ENCODE assay signal across 8 cellular contexts in genomic region chr1:145094655-145095211, GRCh38. TPM values are rescaled to one million over a fixed set of nuclear protein-coding genes. Genes with fewer than 3 reads are reported as not detected.
DNase-seq lines count a peak whose midpoint lies in the region; ATAC-seq and TF ChIP-seq lines count a peak whose summit lies in the region.
"Not testable (repeated sequence)": the region's sequence is repeated elsewhere in the genome, so short reads cannot be mapped to it uniquely, and the experiment has no call there.

No MANE protein-coding gene starts in this region.

- H2AFZ ChIP-seq in MM.1S (ENCODE audit: low read length) = not testable (repeated sequence)

- DNase-seq in MM.1S = not testable (repeated sequence)
- DNase-seq in activated T-cell treated with anti-CD3 and anti-CD28 coated beads, Interleukin-2, amount 50 U/mL, for 4 hours = peak; percentile 0
- peak; percentile 44 for DNase-seq in lower lobe of right lung
- peak; percentile 14 for DNase-seq in stimulated activated CD4-positive, alpha-beta T cell treated with anti-CD3 and anti-CD28 coated beads, Interleukin-15, amount 100 ng/mL, for 24 hours

- H3K27me3 Mint-ChIP-seq in activated T-cell treated with anti-CD3 and anti-CD28 coated beads, Interleukin-2, amount 50 U/mL, for 4 hours (ENCODE audit: low read depth) = not testable (repeated sequence)

- intact Hi-C loops in lower lobe of right lung (cut with DNase I) = not testable (repeated sequence)

- H3K4me2 ChIP-seq in BLaER1; MM.1S (ENCODE audit: low read depth, low read length): not testable (repeated sequence)

- H3K79me2 ChIP-seq in MM.1S (ENCODE audit: low read length) = not testable (repeated sequence)

- not testable (repeated sequence) for H3K27me3 ChIP-seq in BLaER1; MM.1S (replicated peaks; ENCODE audit: insufficient read depth, low read length); esophagus (ENCODE audit: control insufficient read depth in 1 of 2, insufficient read depth in 2 of 2, low read length in 2 of 2); lower lobe of right lung (ENCODE audit: low read depth)

- H3K4me3 ChIP-seq in BLaER1 = peak overlapping the region; percentile 61
- H3K4me3 ChIP-seq in MM.1S (ENCODE audit: low read length) = not testable (repeated sequence)
- H3K4me3 ChIP-seq in esophagus (ENCODE audit: low read depth in 1 of 2, low read length in 2 of 2) = peak overlapping the region; percentile 38 to 42
- H3K4me3 ChIP-seq in lower lobe of right lung = peak overlapping the region; percentile 52

- TF ChIP-seq CTCF in MM.1S (IDR thresholded peaks at IDR 0.05; ENCODE audit: low read length); lower lobe of right lung (IDR thresholded peaks at IDR 0.05): not testable (repeated sequence)

- not testable (repeated sequence) for H3K36me3 Mint-ChIP-seq in activated T-cell treated with anti-CD3 and anti-CD28 coated beads, Interleukin-2, amount 50 U/mL, for 4 hours (ENCODE audit: insufficient read depth)

- H3K9me3 ChIP-seq in BLaER1; MM.1S (replicated peaks; ENCODE audit: insufficient read depth, low read length); esophagus (ENCODE audit: control insufficient read depth in 2 of 2, insufficient read depth in 1 of 2, low read depth in 1 of 2, low read length in 1 of 2); lower lobe of right lung: not testable (repeated sequence)

- H3K4me1 Mint-ChIP-seq in activated T-cell treated with anti-CD3 and anti-CD28 coated beads, Interleukin-2, amount 50 U/mL, for 4 hours (ENCODE audit: low read depth) = not testable (repeated sequence)

- peak; percentile 8 for ATAC-seq in GM19455 (IDR thresholded peaks at IDR 0.05; ENCODE audit: unreplicated experiment)
- ATAC-seq in HG02943 (IDR thresholded peaks at IDR 0.05; ENCODE audit: low read depth, unreplicated experiment) = peak; percentile 13
- ATAC-seq in activated T-cell treated with anti-CD3 and anti-CD28 coated beads, Interleukin-2, amount 50 U/mL, for 4 hours = peak; percentile 2
- ATAC-seq in lower lobe of right lung = peak; percentile 54 to 56

- not testable (repeated sequence) for H3F3A ChIP-seq in MM.1S (ENCODE audit: insufficient read depth, low read length)

- H3K9me3 Mint-ChIP-seq in activated T-cell treated with anti-CD3 and anti-CD28 coated beads, Interleukin-2, amount 50 U/mL, for 4 hours = not testable (repeated sequence)

- peak overlapping the region; percentile 47 for H3K4me3 Mint-ChIP-seq in activated T-cell treated with anti-CD3 and anti-CD28 coated beads, Interleukin-2, amount 50 U/mL, for 4 hours

- not testable (repeated sequence) for H3K27ac ChIP-seq in BLaER1
- H3K27ac ChIP-seq in MM.1S (ENCODE audit: low read length) (peak overlapping the region; percentile 44; the same call in 1 of the 2 replicates), esophagus (ENCODE audit: low read depth in 2 of 2, low read length in 1 of 2) (peak overlapping the region; percentile 55 to 67), lower lobe of right lung (peak overlapping the region; percentile 67)

- not testable (repeated sequence) for H3K9me2 ChIP-seq in MM.1S (replicated peaks; ENCODE audit: insufficient read depth, low read length)

- not testable (repeated sequence) for H3K9ac ChIP-seq in BLaER1; MM.1S (ENCODE audit: low read length)

- 0% methylated on average over 4 to 12 of the region's 46 CpGs for WGBS in esophagus, 2 donors

- H4K20me1 ChIP-seq in BLaER1; MM.1S (ENCODE audit: insufficient read depth, low read length): not testable (repeated sequence)

- not testable (repeated sequence) for H3K4me1 ChIP-seq in BLaER1; MM.1S (ENCODE audit: low read length); esophagus (ENCODE audit: control insufficient read depth in 2 of 2, insufficient read depth in 2 of 2, low read length in 1 of 2); lower lobe of right lung

- not testable (repeated sequence) for H3K36me3 ChIP-seq in BLaER1; MM.1S (replicated peaks; ENCODE audit: insufficient read depth, low read length); esophagus (ENCODE audit: control insufficient read depth in 2 of 2, insufficient read depth in 2 of 2, low read length in 1 of 2); lower lobe of right lung

RNA-seq across cellular contexts. Expression of gene SRGAP2B, which starts 0.4 kb away (rescaled TPM):
- total RNA-seq in activated T-cell treated with anti-CD3 and anti-CD28 coated beads, Interleukin-2, amount 50 U/mL, for 4 hours = 10 to 100 TPM in 2 of 3 donors, 1 to 10 TPM in 1; 10.0 to 11.0 (median 10.8) TPM
- polyA plus RNA-seq in esophagus = 1 to 10 TPM; 3.9 to 5.6 TPM
- 37.4 TPM for total RNA-seq in lower lobe of right lung

RNA-seq across cellular contexts. Expression of gene FAM72D, which starts 1.0 kb away (rescaled TPM):
- total RNA-seq in activated T-cell treated with anti-CD3 and anti-CD28 coated beads, Interleukin-2, amount 50 U/mL, for 4 hours = 1 to 10 TPM; 1.5 to 3.6 (median 2.8) TPM
- polyA plus RNA-seq in esophagus = 1 to 10 TPM in 1 of 2 donors, under 1 TPM in 1; 0.87 to 1.6 TPM
- 0.77 TPM for total RNA-seq in lower lobe of right lung

Comparison
In these comparisons a context has a peak if more than half of its experiments do, and no peak if none do; other contexts are left out.
1. ATAC-seq: peak in every context shown above with its lines; median percentile 55 in lower lobe of right lung; 13 in HG02943; 8 in GM19455; 2 in activated T-cell treated with anti-CD3 and anti-CD28 coated beads, Interleukin-2, amount 50 U/mL, for 4 hours.